Comparison of ENCODE assay signal across 18 cellular contexts in the genomic region with DNA sequence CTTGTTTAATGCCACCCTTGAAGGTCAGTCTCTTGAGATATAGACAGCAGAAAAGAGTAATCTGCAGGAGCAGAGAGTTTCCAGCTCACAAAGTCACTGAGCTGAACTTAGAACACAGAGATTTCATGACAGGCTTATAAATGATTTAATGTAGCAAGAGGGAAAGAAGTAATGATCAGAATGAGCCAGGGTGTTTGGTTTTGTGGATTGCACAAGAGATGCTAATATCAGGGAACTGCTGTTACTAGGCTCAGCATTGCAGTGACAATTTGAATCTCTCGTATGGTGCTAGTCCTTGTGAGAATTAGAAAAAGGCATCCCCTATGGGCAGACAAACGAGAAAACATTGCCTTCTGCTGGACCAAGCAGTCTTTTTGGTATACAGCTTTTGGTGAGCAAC.
DNase-seq lines count a peak whose midpoint lies in the region; ATAC-seq, FAIRE-seq and TF ChIP-seq lines count a peak whose summit lies in the region.
"Had no signal": no experiment of that assay in that cellular context is flagged by ENCODE, and none has a peak within 500 bp of the region (broad histone marks: within the 10 kb centered on the region; RNA-seq: fewer than 3 reads in every experiment).

No MANE protein-coding gene starts in this region.

- peaks cover 2% of the 10 kb centered on the region for H3K9me3 Mint-ChIP-seq in chondrocyte (ENCODE audit: low read depth)
- no peaks in the 10 kb centered on the region for H3K9me3 Mint-ChIP-seq in activated naive CD4-positive, alpha-beta T cell treated with anti-CD3 and anti-CD28 coated beads, Interleukin-2, amount 10 ng/mL, durations not matched to agents 7 days and 5 days
- H3K9me3 Mint-ChIP-seq: CD8-positive, alpha-beta T cell had no signal

- TF ChIP-seq CTCF in chondrocyte (IDR thresholded peaks at IDR 0.05) (no peak), psoas muscle (IDR thresholded peaks at IDR 0.05) (no peak), upper lobe of right lung (IDR thresholded peaks at IDR 0.05) (no peak), lower leg skin (IDR thresholded peaks at IDR 0.05) (no peak)

- intact Hi-C loops in psoas muscle (cut with DNase I), result loop anchor here in 1 of 2 donors (10.0 kb wide), 1 partner anchor 733 kb away; no protein-coding TSS in a partner anchor
- intact Hi-C loops in upper lobe of right lung (cut with DNase I), result no loop called here
- intact Hi-C loops in lower leg skin (cut with DNase I; ENCODE audit: low total_unique reads), result no loop called here

- H3K4me1 ChIP-seq in psoas muscle (peaks cover 22% of the 10 kb centered on the region), upper lobe of right lung (no peaks in the 10 kb centered on the region)

- H3K9me3 ChIP-seq in psoas muscle (no peaks in the 10 kb centered on the region), upper lobe of right lung (no peaks in the 10 kb centered on the region)
- H3K9me3 ChIP-seq: A549, Caco-2 had no signal

- H3K27me3 ChIP-seq in psoas muscle (ENCODE audit: insufficient read depth in 3 of 3, low read length in 2 of 3) (no peaks in the 10 kb centered on the region), upper lobe of right lung (no peaks in the 10 kb centered on the region)

- CTCF ChIA-PET in activated naive CD4-positive, alpha-beta T cell treated with anti-CD3 and anti-CD28 coated beads, Interleukin-2, amount 10 ng/mL, durations not matched to agents 7 days and 5 days (lab: Charles Lee), result no interaction called here

- H3K36me3 Mint-ChIP-seq in chondrocyte (ENCODE audit: low read depth), result peaks cover 7% of the 10 kb centered on the region
- no peaks in the 10 kb centered on the region for H3K36me3 Mint-ChIP-seq in activated naive CD4-positive, alpha-beta T cell treated with anti-CD3 and anti-CD28 coated beads, Interleukin-2, amount 10 ng/mL, durations not matched to agents 7 days and 5 days
- H3K36me3 Mint-ChIP-seq: CD14-positive monocyte; CD8-positive, alpha-beta T cell had no signal

- no peak for FAIRE-seq in GM12892 (lab: Jason Lieb, UNC)
- FAIRE-seq: A549, GM19239, HTR-8/SVneo had no signal

- H3K4me3 ChIP-seq in psoas muscle, result no peak overlapping the region
- H3K4me3 ChIP-seq in upper lobe of right lung, result no peak overlapping the region
- H3K4me3 ChIP-seq in lower leg skin (ENCODE audit: low read depth, poor library complexity, severe bottlenecking), result no peak overlapping the region
- H3K4me3 ChIP-seq: A549 had no signal

- TF ChIP-seq POLR2A in lower leg skin (IDR thresholded peaks at IDR 0.05), result no peak
- TF ChIP-seq POLR2A in GM12892 (IDR thresholded peaks at IDR 0.05; ENCODE audit: low read depth, low read length), result no peak

- H3K4me3 Mint-ChIP-seq in chondrocyte (ENCODE audit: unreplicated experiment), result no peak overlapping the region
- H3K4me3 Mint-ChIP-seq in activated naive CD4-positive, alpha-beta T cell treated with anti-CD3 and anti-CD28 coated beads, Interleukin-2, amount 10 ng/mL, durations not matched to agents 7 days and 5 days, result no peak overlapping the region
- H3K4me3 Mint-ChIP-seq: CD14-positive monocyte; CD8-positive, alpha-beta T cell; H9 had no signal

- H3K4me1 Mint-ChIP-seq in chondrocyte (ENCODE audit: low read depth), result peaks cover 44% of the 10 kb centered on the region
- peaks cover 12% of the 10 kb centered on the region for H3K4me1 Mint-ChIP-seq in activated naive CD4-positive, alpha-beta T cell treated with anti-CD3 and anti-CD28 coated beads, Interleukin-2, amount 10 ng/mL, durations not matched to agents 7 days and 5 days

- H3K27ac Mint-ChIP-seq in chondrocyte (ENCODE audit: unreplicated experiment), result peak overlapping the region; percentile 37
- no peak overlapping the region for H3K27ac Mint-ChIP-seq in activated naive CD4-positive, alpha-beta T cell treated with anti-CD3 and anti-CD28 coated beads, Interleukin-2, amount 10 ng/mL, durations not matched to agents 7 days and 5 days
- H3K27ac Mint-ChIP-seq: CD8-positive, alpha-beta T cell; H9 had no signal

- 30 to 52% (median 31%) methylated on average over 2 of the region's 2 CpGs for WGBS in psoas muscle, 3 donors
- WGBS in lower leg skin, 2 donors, result 76 to 80% methylated on average over 2 of the region's 2 CpGs

- H3K36me3 ChIP-seq in psoas muscle (ENCODE audit: insufficient read depth in 1 of 2, low read depth in 1 of 2), result peaks cover 0 to 3% of the 10 kb centered on the region in 2 donors
- H3K36me3 ChIP-seq in upper lobe of right lung, result no peaks in the 10 kb centered on the region

- no peak for DNase-seq in chondrocyte (ENCODE audit: low spot score)
- DNase-seq in left lobe of liver (ENCODE audit: low spot score), result no peak
- DNase-seq in psoas muscle, result no peak
- DNase-seq in upper lobe of right lung, result no peak
- DNase-seq in lower leg skin (ENCODE audit: low spot score in 2 of 2), result no peak
- no peak for DNase-seq in activated naive CD4-positive, alpha-beta T cell treated with anti-CD3 and anti-CD28 coated beads, Interleukin-2, amount 10 ng/mL, durations not matched to agents 7 days and 5 days
- DNase-seq in anterior cingulate cortex (lab: John Stamatoyannopoulos, UW), result no peak
- no peak for DNase-seq in GM12892 (ENCODE audit: insufficient read length)
- DNase-seq: Caco-2; CD8-positive, alpha-beta T cell; DND-41; GDM1; GOT3; H9 had no signal

- H3K27me3 Mint-ChIP-seq in chondrocyte (ENCODE audit: low read depth), result no peaks in the 10 kb centered on the region
- H3K27me3 Mint-ChIP-seq in activated naive CD4-positive, alpha-beta T cell treated with anti-CD3 and anti-CD28 coated beads, Interleukin-2, amount 10 ng/mL, durations not matched to agents 7 days and 5 days, result peaks cover under 1% of the 10 kb centered on the region

- ATAC-seq in left lobe of liver (peak; percentile 47), psoas muscle (peak; percentile 69 to 91 (median 74)), upper lobe of right lung (peak; percentile 56)
- ATAC-seq: CD8-positive, alpha-beta T cell had no signal

- H3K27ac ChIP-seq in psoas muscle, result peak overlapping the region; percentile 51
- H3K27ac ChIP-seq in upper lobe of right lung, result no peak overlapping the region
